Comparison of ENCODE assay signal across 18 cellular contexts in genomic region chr2:105766300-105766866, GRCh38. TPM values are rescaled to one million over a fixed set of nuclear protein-coding genes. Genes with fewer than 3 reads are reported as not detected.
A peak's percentile ranks its signal among the peaks of the same experiment; 100 is the strongest.
DNase-seq lines count a peak whose midpoint lies in the region; ATAC-seq and TF ChIP-seq lines count a peak whose summit lies in the region.
"Had no signal": no experiment of that assay in that cellular context is flagged by ENCODE, and none has a peak within 500 bp of the region (broad histone marks: within the 10 kb centered on the region; RNA-seq: fewer than 3 reads in every experiment).

No MANE protein-coding gene starts in this region.

- no peak overlapping the region for H3K4me3 Mint-ChIP-seq in T-helper 1 cell treated with Interleukin-12 subunit alpha and Interleukin-12 subunit beta and Interleukin-4 antibody, amounts not matched to agents 30 μg/mL and 1 μg/mL, for 36 hours
- peak overlapping the region; percentile 60 for H3K4me3 Mint-ChIP-seq in CD4-positive, alpha-beta T cell
- H3K4me3 Mint-ChIP-seq in activated T-helper 17 cell treated with anti-CD3 and anti-CD28 coated beads, Interleukin-2, amount 50 U/mL, for 72 hours: peak overlapping the region; percentile 98
- H3K4me3 Mint-ChIP-seq in naive B cell: peak overlapping the region in 1 of 8 donors; percentile 29
- H3K4me3 Mint-ChIP-seq: activated B cell treated with CpG ODN at 0.5 μM for 24 hours; dendritic cell treated with granulocyte-macrophage colony-stimulating factor and Interleukin-4, amounts not matched to agents 40 ng/mL and 50 ng/mL, for 4 days had no signal

- peaks cover 62% of the 10 kb centered on the region for H3K4me1 Mint-ChIP-seq in T-helper 1 cell treated with Interleukin-12 subunit alpha and Interleukin-12 subunit beta and Interleukin-4 antibody, amounts not matched to agents 30 μg/mL and 1 μg/mL, for 36 hours (ENCODE audit: low read depth)
- H3K4me1 Mint-ChIP-seq in CD4-positive, alpha-beta T cell (ENCODE audit: low read depth): peaks cover 96% of the 10 kb centered on the region
- H3K4me1 Mint-ChIP-seq in activated T-helper 17 cell treated with anti-CD3 and anti-CD28 coated beads, Interleukin-2, amount 50 U/mL, for 72 hours: peaks cover 65% of the 10 kb centered on the region
- peaks cover 54 to 96% (median 82%) of the 10 kb centered on the region in 3 donors for H3K4me1 Mint-ChIP-seq in naive B cell

- no peaks in the 10 kb centered on the region for H3K27me3 Mint-ChIP-seq in T-helper 1 cell treated with Interleukin-12 subunit alpha and Interleukin-12 subunit beta and Interleukin-4 antibody, amounts not matched to agents 30 μg/mL and 1 μg/mL, for 36 hours (ENCODE audit: low read depth)
- H3K27me3 Mint-ChIP-seq in CD4-positive, alpha-beta T cell: no peaks in the 10 kb centered on the region
- no peaks in the 10 kb centered on the region for H3K27me3 Mint-ChIP-seq in activated T-helper 17 cell treated with anti-CD3 and anti-CD28 coated beads, Interleukin-2, amount 50 U/mL, for 72 hours
- no peaks in the 10 kb centered on the region for H3K27me3 Mint-ChIP-seq in naive B cell
- H3K27me3 Mint-ChIP-seq: activated B cell treated with CpG ODN at 0.5 μM for 24 hours; dendritic cell treated with granulocyte-macrophage colony-stimulating factor and Interleukin-4, amounts not matched to agents 40 ng/mL and 50 ng/mL, for 4 days had no signal

- peak overlapping the region; percentile 55 for H3K27ac Mint-ChIP-seq in T-helper 1 cell treated with Interleukin-12 subunit alpha and Interleukin-12 subunit beta and Interleukin-4 antibody, amounts not matched to agents 30 μg/mL and 1 μg/mL, for 36 hours
- peak overlapping the region; percentile 98 for H3K27ac Mint-ChIP-seq in CD4-positive, alpha-beta T cell
- H3K27ac Mint-ChIP-seq in activated T-helper 17 cell treated with anti-CD3 and anti-CD28 coated beads, Interleukin-2, amount 50 U/mL, for 72 hours: peak overlapping the region; percentile 91
- H3K27ac Mint-ChIP-seq in naive B cell: peak overlapping the region; percentile 68 to 95 (median 88)
- H3K27ac Mint-ChIP-seq: activated B cell treated with CpG ODN at 0.5 μM for 24 hours; dendritic cell treated with granulocyte-macrophage colony-stimulating factor and Interleukin-4, amounts not matched to agents 40 ng/mL and 50 ng/mL, for 4 days had no signal

- CTCF ChIA-PET in CD4-positive, alpha-beta T cell (lab: Charles Lee): interaction anchor here (1.4 kb wide), 1 partner anchor 11 kb away, joined by 3 read pairs; no protein-coding TSS in a partner anchor

- intact Hi-C loops in CD4-positive, alpha-beta T cell (cut with DNase I, micrococcal nuclease): no loop called here

- DNase-seq in T-helper 1 cell (no peak), naive B cell (no peak), NAMALWA (ENCODE audit: low spot score) (no peak), Kasumi-1 (lab: John Stamatoyannopoulos, UW) (no peak)
- DNase-seq in CD4-positive, alpha-beta T cell: no peak
- DNase-seq: activated B cell treated with CpG ODN at 0.5 μM for 24 hours; activated gamma-delta T cell; brain microvascular endothelial cell; left lung; NCI-H2227 treated with DMSO at 0.1 percent for 48 hours; NK-92 treated with Interleukin-12 subunit alpha and Interleukin-12 subunit beta, amount 100 ng/mL, for 24 hours had no signal

- H3K9me3 Mint-ChIP-seq in T-helper 1 cell treated with Interleukin-12 subunit alpha and Interleukin-12 subunit beta and Interleukin-4 antibody, amounts not matched to agents 30 μg/mL and 1 μg/mL, for 36 hours: no peaks in the 10 kb centered on the region
- H3K9me3 Mint-ChIP-seq in CD4-positive, alpha-beta T cell: no peaks in the 10 kb centered on the region
- H3K9me3 Mint-ChIP-seq in activated T-helper 17 cell treated with anti-CD3 and anti-CD28 coated beads, Interleukin-2, amount 50 U/mL, for 72 hours: no peaks in the 10 kb centered on the region
- peaks cover 0 to 4% (median 0%) of the 10 kb centered on the region in 7 donors for H3K9me3 Mint-ChIP-seq in naive B cell
- H3K9me3 Mint-ChIP-seq: activated B cell treated with CpG ODN at 0.5 μM for 24 hours; dendritic cell treated with granulocyte-macrophage colony-stimulating factor and Interleukin-4, amounts not matched to agents 40 ng/mL and 50 ng/mL, for 4 days had no signal

- peak overlapping the region; percentile 52 for H3K27ac ChIP-seq in CD4-positive, alpha-beta T cell (ENCODE audit: low read depth, low read length)
- H3K27ac ChIP-seq: 22Rv1, BLaER1, brain microvascular endothelial cell, esophagus muscularis mucosa, left lung had no signal

- POLR2A ChIA-PET in CD4-positive, alpha-beta T cell (lab: Charles Lee): interaction anchor here (1.0 to 3.2 kb wide), 5 partner anchors 8 to 20 kb away, joined by 3 to 18 read pairs (median 3); no protein-coding TSS in a partner anchor

- TF ChIP-seq CTCF in CD4-positive, alpha-beta T cell (IDR thresholded peaks at IDR 0.05): no peak

- peaks cover 35% of the 10 kb centered on the region for H3K36me3 Mint-ChIP-seq in T-helper 1 cell treated with Interleukin-12 subunit alpha and Interleukin-12 subunit beta and Interleukin-4 antibody, amounts not matched to agents 30 μg/mL and 1 μg/mL, for 36 hours (ENCODE audit: low read depth)
- peaks cover 71% of the 10 kb centered on the region for H3K36me3 Mint-ChIP-seq in CD4-positive, alpha-beta T cell (ENCODE audit: low read depth)
- peaks cover 89% of the 10 kb centered on the region for H3K36me3 Mint-ChIP-seq in activated T-helper 17 cell treated with anti-CD3 and anti-CD28 coated beads, Interleukin-2, amount 50 U/mL, for 72 hours (ENCODE audit: low read depth)
- H3K36me3 Mint-ChIP-seq in naive B cell: peaks cover 6 to 12% of the 10 kb centered on the region in 2 donors

- H3K9me3 ChIP-seq in CD4-positive, alpha-beta T cell (ENCODE audit: control insufficient read depth, low read length): no peaks in the 10 kb centered on the region
- H3K9me3 ChIP-seq: esophagus muscularis mucosa, left lung had no signal

- no peaks in the 10 kb centered on the region for H3K27me3 ChIP-seq in CD4-positive, alpha-beta T cell (ENCODE audit: control insufficient read depth, insufficient read depth, low read length)
- H3K27me3 ChIP-seq: BLaER1, brain microvascular endothelial cell, esophagus muscularis mucosa, left lung had no signal

- no peak for ATAC-seq in CD4-positive, alpha-beta T cell (ENCODE audit: poor library complexity)
- no peak for ATAC-seq in activated T-helper 17 cell treated with anti-CD3 and anti-CD28 coated beads, Interleukin-2, amount 50 U/mL, for 72 hours (replicated peaks)
- ATAC-seq in naive B cell (ENCODE audit: low read depth in 2 of 2): no peak
- ATAC-seq in GM19035 (IDR thresholded peaks at IDR 0.05; ENCODE audit: unreplicated experiment): no peak
- ATAC-seq: left lung had no signal

RNA-seq across cellular contexts. Expression of gene NCK2, which starts 21.7 kb away (rescaled TPM):
- total RNA-seq in CD4-positive, alpha-beta T cell: 10 to 100 TPM; 92.1 to 92.3 TPM
- total RNA-seq in activated T-helper 17 cell treated with anti-CD3 and anti-CD28 coated beads, Interleukin-2, amount 50 U/mL, for 72 hours: 10 to 100 TPM; 75.4 to 85.4 TPM
- polyA plus RNA-seq in naive B cell (ENCODE audit: low read depth in 6 of 6): 100 to 1,000 TPM in 1 of 6 donors, 10 to 100 TPM in 5; 70.7 to 108 (median 76.7) TPM
